8 cellular contexts compared by ENCODE assay signal in genomic region chr1:205749826-205750682, GRCh38. TPM values are rescaled to one million over a fixed set of nuclear protein-coding genes. Genes with fewer than 3 reads are reported as not detected.
DNase-seq lines count a peak whose midpoint lies in the region; ATAC-seq and TF ChIP-seq lines count a peak whose summit lies in the region.

NUCKS1 (minus strand) TSS chr1:205750182; CDS start chr1:205749973, 209 bp downstream.

- H2AFZ ChIP-seq in hepatocyte = peak within 1 kb of the TSS; percentile 76

- peaks cover 40% of the 10 kb centered on the region for H4K20me1 ChIP-seq in hepatocyte (ENCODE audit: insufficient read depth, poor library complexity, severe bottlenecking)

- H3K36me3 ChIP-seq in hepatocyte (replicated peaks; ENCODE audit: insufficient read depth, low read depth) = no peaks in the 10 kb centered on the region

- ATAC-seq in GM18508 (IDR thresholded peaks at IDR 0.05; ENCODE audit: insufficient read depth, unreplicated experiment) (peak; percentile 77), HG03025 (IDR thresholded peaks at IDR 0.05; ENCODE audit: low FRiP score, unreplicated experiment) (peak; percentile 78)

- WGBS in hepatocyte (ENCODE audit: low lambda C conversion rate, missing lambda C conversion rate) = 1% methylated on average over 35 of the region's 54 CpGs

- H3K27me3 ChIP-seq in hepatocyte = no peaks in the 10 kb centered on the region

- peaks cover 40% of the 10 kb centered on the region for H3K79me2 ChIP-seq in hepatocyte

- H3K27ac ChIP-seq in hepatocyte = peak within 1 kb of the TSS; percentile 94

- H3K4me3 ChIP-seq in hepatocyte = peak within 1 kb of the TSS; percentile 75

- peaks cover 17% of the 10 kb centered on the region for H3K4me1 ChIP-seq in hepatocyte (ENCODE audit: insufficient read depth)

- no peaks in the 10 kb centered on the region for H3K9me2 ChIP-seq in hepatocyte (replicated peaks; ENCODE audit: insufficient read depth)

- TF ChIP-seq CTCF in hepatocyte (IDR thresholded peaks at IDR 0.05; ENCODE audit: poor library complexity) = no peak

- H3K9me3 ChIP-seq in hepatocyte (ENCODE audit: low read depth) = no peaks in the 10 kb centered on the region

- peak within 1 kb of the TSS; percentile 87 for H3K4me2 ChIP-seq in hepatocyte

- peak; percentile 100 for DNase-seq in NCI-H2081 (lab: John Stamatoyannopoulos, UW)
- peak; percentile 97 for DNase-seq in T1000 (lab: John Stamatoyannopoulos, UW)
- peak; percentile 99 for DNase-seq in astrocyte of the hippocampus (ENCODE audit: low read depth, low spot score)
- DNase-seq in hepatocyte (ENCODE audit: low spot score) = peak; percentile 98
- DNase-seq in renal cortical epithelial cell (ENCODE audit: low read depth) = peak; percentile 97
- no peak for DNase-seq in cortex of kidney (lab: John Stamatoyannopoulos, UW)

RNA-seq across cellular contexts. Expression of gene NUCKS1, which starts in this region (rescaled TPM):
- total RNA-seq in hepatocyte (135 and 143 TPM in 2 replicates), renal cortical epithelial cell (120 and 123 TPM in 2 replicates)
- polyA plus RNA-seq in hepatocyte = 24.7 and 28.4 TPM in 2 replicates
